ENCODE assay signal across 9 cellular contexts in genomic region chr4:164383187-164384181, GRCh38.
DNase-seq lines count a peak whose midpoint lies in the region; ATAC-seq and TF ChIP-seq lines count a peak whose summit lies in the region.
"Had no signal": no experiment of that assay in that cellular context is flagged by ENCODE, and none has a peak within 500 bp of the region (broad histone marks: within the 10 kb centered on the region; RNA-seq: fewer than 3 reads in every experiment).

No MANE protein-coding gene starts in this region.

- peaks cover 0 to 8% (median 0%) of the 10 kb centered on the region in 12 donors for H3K4me1 ChIP-seq in heart left ventricle
- no peaks in the 10 kb centered on the region for H3K4me1 ChIP-seq in upper lobe of right lung

- H3K27ac Mint-ChIP-seq in chondrocyte (ENCODE audit: unreplicated experiment) (no peak overlapping the region), mesothelial cell of epicardium (peak overlapping the region; percentile 14)

- H3K9me3 Mint-ChIP-seq in chondrocyte (ENCODE audit: low read depth) (no peaks in the 10 kb centered on the region), mesothelial cell of epicardium (peaks cover 6% of the 10 kb centered on the region)

- peak in 2 of 4 donors; percentile 37 to 39 for ATAC-seq in heart left ventricle
- peak; percentile 45 for ATAC-seq in upper lobe of right lung
- ATAC-seq: mucosa of descending colon had no signal

- peaks cover 8% of the 10 kb centered on the region for H3K4me1 Mint-ChIP-seq in chondrocyte (ENCODE audit: low read depth)
- peaks cover 8% of the 10 kb centered on the region for H3K4me1 Mint-ChIP-seq in mesothelial cell of epicardium

- intact Hi-C loops in heart left ventricle (cut with DNase I), result no loop called here
- intact Hi-C loops in cardiac septum (cut with DNase I), result no loop called here
- intact Hi-C loops in upper lobe of right lung (cut with DNase I), result no loop called here

- H3K4me3 Mint-ChIP-seq in chondrocyte (ENCODE audit: unreplicated experiment) (peak overlapping the region; percentile 76), mesothelial cell of epicardium (peak overlapping the region; percentile 69)

- 1 to 2% (median 1%) methylated on average over 17 to 76 of the region's 76 CpGs for WGBS in heart left ventricle, 4 donors

- no peak overlapping the region for H3K27ac ChIP-seq in heart left ventricle
- no peak overlapping the region for H3K27ac ChIP-seq in upper lobe of right lung

- H3K27me3 Mint-ChIP-seq in chondrocyte (ENCODE audit: low read depth), result peaks cover 50% of the 10 kb centered on the region
- peaks cover 78% of the 10 kb centered on the region for H3K27me3 Mint-ChIP-seq in mesothelial cell of epicardium (ENCODE audit: low read depth)

- no peak for TF ChIP-seq POLR2A in heart left ventricle (IDR thresholded peaks at IDR 0.05)

- no peaks in the 10 kb centered on the region for H3K36me3 Mint-ChIP-seq in chondrocyte (ENCODE audit: low read depth)
- no peaks in the 10 kb centered on the region for H3K36me3 Mint-ChIP-seq in mesothelial cell of epicardium

- TF ChIP-seq CTCF in heart left ventricle (IDR thresholded peaks at IDR 0.05) (no peak), chondrocyte (IDR thresholded peaks at IDR 0.05) (peak; percentile 75), mesothelial cell of epicardium (IDR thresholded peaks at IDR 0.05; ENCODE audit: unreplicated experiment) (no peak), upper lobe of right lung (IDR thresholded peaks at IDR 0.05) (no peak)

- H3K9me3 ChIP-seq in heart left ventricle, result no peaks in the 10 kb centered on the region
- H3K9me3 ChIP-seq in upper lobe of right lung, result no peaks in the 10 kb centered on the region
- H3K9me3 ChIP-seq: mucosa of descending colon had no signal

- H3K27me3 ChIP-seq in heart left ventricle (peaks cover 0 to 37% (median 13%) of the 10 kb centered on the region in 9 donors), upper lobe of right lung (peaks cover 37% of the 10 kb centered on the region)

- H3K36me3 ChIP-seq in heart left ventricle (no peaks in the 10 kb centered on the region), upper lobe of right lung (no peaks in the 10 kb centered on the region)

- H3K4me3 ChIP-seq in heart left ventricle, result peak overlapping the region in 9 of 12 donors; percentile 4 to 40 (median 19)
- no peak overlapping the region for H3K4me3 ChIP-seq in upper lobe of right lung
- H3K4me3 ChIP-seq: mucosa of descending colon had no signal

- peak in 3 of 5 donors; percentile 9 to 35 (median 22) for DNase-seq in heart left ventricle
- no peak for DNase-seq in cardiac septum (ENCODE audit: low spot score)
- peak; percentile 82 for DNase-seq in chondrocyte (ENCODE audit: low spot score)
- DNase-seq in mesothelial cell of epicardium (ENCODE audit: low spot score in 2 of 2, unreplicated experiment in 2 of 2), result peak; percentile 32 to 64
- peak; percentile 60 for DNase-seq in upper lobe of right lung
- DNase-seq in HuH-7 (ENCODE audit: low spot score), result no peak
- DNase-seq in RPMI8226, result no peak
- DNase-seq in NOMO-1 treated with dmso at 0.1 percent for 144 hours (lab: John Stamatoyannopoulos, UW; ENCODE audit: unreplicated experiment), result no peak

Comparison
In these comparisons a context has a peak if more than half of its experiments do, and no peak if none do; other contexts are left out.
1. DNase-seq: peak in heart left ventricle (3 of 5), chondrocyte (single experiment), mesothelial cell of epicardium (2 of 2) and upper lobe of right lung (single experiment); none in cardiac septum (single experiment), HuH-7 (single experiment), RPMI8226 (single experiment) and NOMO-1 treated with dmso at 0.1 percent for 144 hours (single experiment).